8 cellular contexts compared by ENCODE assay signal in the genomic region with DNA sequence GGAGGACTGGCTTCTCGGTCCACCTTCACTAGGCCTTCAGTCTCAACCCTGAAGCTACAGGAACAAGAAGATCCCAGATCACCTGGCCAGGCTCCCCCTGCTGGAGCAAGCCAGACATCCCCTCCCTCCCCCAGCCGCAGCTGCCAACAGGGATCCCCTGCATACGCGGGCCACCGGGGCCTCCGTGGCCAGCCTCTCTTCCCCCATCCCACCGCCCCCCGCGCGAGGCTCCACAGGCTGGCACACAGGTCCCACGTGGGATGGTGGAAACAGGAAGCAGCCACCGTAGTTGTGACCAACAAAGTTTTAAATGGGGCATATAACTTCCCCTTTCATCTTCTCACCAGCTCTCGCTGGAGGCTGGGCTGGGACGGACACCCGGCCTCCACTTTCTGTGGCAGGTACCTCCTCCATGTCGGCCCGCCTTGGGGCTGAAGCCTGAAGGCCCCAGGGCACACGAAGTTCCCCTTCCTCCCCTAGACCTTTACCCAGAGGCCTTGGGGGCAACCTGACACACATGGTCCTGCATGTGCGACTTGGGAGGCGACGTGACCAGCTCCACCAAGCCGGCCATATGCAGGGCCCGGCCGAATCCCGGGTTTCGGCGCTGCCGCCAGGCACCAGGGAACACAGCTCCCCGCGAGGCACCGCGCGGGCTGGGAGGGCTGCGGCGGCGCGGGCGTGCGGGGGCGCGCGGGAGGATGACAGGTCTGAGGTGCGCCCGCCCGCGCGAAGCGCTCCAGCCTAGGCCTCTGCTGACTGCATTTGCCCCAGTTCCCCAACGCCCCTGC. TPM values are rescaled to one million over a fixed set of nuclear protein-coding genes. Genes with fewer than 3 reads are reported as not detected.
DNase-seq lines count a peak whose midpoint lies in the region; TF ChIP-seq lines count a peak whose summit lies in the region.

No MANE protein-coding gene starts in this region.

- in situ Hi-C loops in GM13976 (cut with MboI; ENCODE audit: low sequenced_read_pairs, unreplicated experiment) = no loop called here
- in situ Hi-C loops in astrocyte of the cerebellum (cut with HindIII; ENCODE audit: low sequenced_read_pairs) = loop anchor here (5.0 kb wide), 1 partner anchor 64 kb away; no protein-coding TSS in a partner anchor

- H3K9me3 ChIP-seq in iPS-18a (ENCODE audit: control insufficient read depth, low read depth, low read length) (no peaks in the 10 kb centered on the region), skeletal muscle tissue (ENCODE audit: control insufficient read depth in 3 of 3, low read length in 3 of 3) (no peaks in the 10 kb centered on the region)

- H3K9ac ChIP-seq in iPS-18a (ENCODE audit: low read length) (no peak overlapping the region), skeletal muscle tissue (ENCODE audit: low read depth in 1 of 3, low read length in 3 of 3) (peak overlapping the region; percentile 73 to 92 (median 81))

- no peak overlapping the region for H3K27ac ChIP-seq in iPS-18a (ENCODE audit: low read length)
- peak overlapping the region; percentile 89 for H3K27ac ChIP-seq in skeletal muscle tissue (ENCODE audit: low read depth, low read length)

- DNase-seq in GM13976 (ENCODE audit: low spot score) (peak; percentile 76), NCI-H1694 treated with DMSO at 0.1 percent for 48 hours (lab: John Stamatoyannopoulos, UW) (peak; percentile 55), T1000 (lab: John Stamatoyannopoulos, UW) (peak; percentile 24), astrocyte of the cerebellum (ENCODE audit: low read depth) (no peak), cerebellar nuclear complex (lab: John Stamatoyannopoulos, UW) (no peak), NCI-H2029 treated with DMSO at 0.1 percent for 48 hours (lab: John Stamatoyannopoulos, UW) (no peak)

- TF ChIP-seq CTCF in GM13976 (IDR thresholded peaks at IDR 0.05; ENCODE audit: borderline replicate concordance, control extremely low read depth, extremely low read depth, insufficient read depth, missing control alignments) (peak; percentile 51), astrocyte of the cerebellum (IDR thresholded peaks at IDR 0.05; ENCODE audit: low read depth, low read length, missing control alignments) (peak; percentile 75)

- H3K36me3 ChIP-seq in iPS-18a (ENCODE audit: control insufficient read depth, low read depth, low read length) = no peaks in the 10 kb centered on the region
- H3K36me3 ChIP-seq in skeletal muscle tissue (ENCODE audit: control insufficient read depth in 3 of 3, insufficient read depth in 3 of 3, low read length in 3 of 3) = no peaks in the 10 kb centered on the region

- peaks cover 35% of the 10 kb centered on the region for H3K4me1 ChIP-seq in iPS-18a (ENCODE audit: control insufficient read depth, low read depth, low read length)
- H3K4me1 ChIP-seq in skeletal muscle tissue (ENCODE audit: control insufficient read depth in 3 of 3, insufficient read depth in 3 of 3, low read length in 3 of 3) = peaks cover 86 to 90% (median 87%) of the 10 kb centered on the region in 3 donors

- peaks cover 33% of the 10 kb centered on the region for H3K27me3 ChIP-seq in iPS-18a (ENCODE audit: control insufficient read depth, insufficient read depth, low read length)
- H3K27me3 ChIP-seq in skeletal muscle tissue (ENCODE audit: control insufficient read depth in 3 of 3, insufficient read depth in 3 of 3, low read length in 3 of 3) = no peaks in the 10 kb centered on the region

- H3K4me3 ChIP-seq in astrocyte of the cerebellum (ENCODE audit: low read depth, low read length) (peak overlapping the region; percentile 70), iPS-18a (ENCODE audit: low read length) (peak overlapping the region; percentile 60), skeletal muscle tissue (ENCODE audit: low read length in 3 of 3) (peak overlapping the region; percentile 72 to 86 (median 84))

RNA-seq across cellular contexts. Expression of gene PNMA1, which starts 44.4 kb away (rescaled TPM):
- 15.1 TPM for total RNA-seq in skeletal muscle tissue

Comparison
In these comparisons a context has a peak if more than half of its experiments do, and no peak if none do; other contexts are left out.
1. DNase-seq: peak in GM13976 (single experiment), NCI-H1694 treated with DMSO at 0.1 percent for 48 hours (single experiment) and T1000 (single experiment); none in astrocyte of the cerebellum (single experiment), cerebellar nuclear complex (0 of 2) and NCI-H2029 treated with DMSO at 0.1 percent for 48 hours (single experiment).
2. Peak in every context shown above with its lines, with median percentiles within 50 percentile points of each other: H3K4me3 ChIP-seq.